16 cellular contexts compared by ENCODE assay signal in the genomic region with DNA sequence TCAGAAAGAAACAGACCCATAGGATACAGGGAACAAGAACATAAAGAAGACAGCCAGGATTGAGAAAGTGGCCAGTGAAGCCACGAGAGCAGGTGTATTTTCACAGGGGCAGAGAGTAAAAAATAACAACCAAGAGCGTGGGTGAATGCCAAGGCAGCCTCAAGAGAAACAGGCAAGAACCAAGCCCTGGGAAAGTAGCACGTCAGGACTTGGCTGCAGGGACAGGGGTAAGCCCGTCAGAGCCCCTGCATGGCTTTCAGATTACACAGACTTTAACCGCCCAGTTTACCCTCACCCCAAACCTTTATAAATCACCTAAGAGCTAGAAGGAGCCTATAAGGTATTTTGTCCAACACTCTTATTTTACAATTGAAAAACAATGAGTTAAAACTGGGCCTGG. TPM values are rescaled to one million over a fixed set of nuclear protein-coding genes. Genes with fewer than 3 reads are reported as not detected.
DNase-seq lines count a peak whose midpoint lies in the region; ATAC-seq, FAIRE-seq and TF ChIP-seq lines count a peak whose summit lies in the region.
"Had no signal": no experiment of that assay in that cellular context is flagged by ENCODE, and none has a peak within 500 bp of the region (broad histone marks: within the 10 kb centered on the region; RNA-seq: fewer than 3 reads in every experiment).

No MANE protein-coding gene starts in this region.

- H3K4me3 ChIP-seq in small intestine (ENCODE audit: low read depth in 1 of 2, low read length in 2 of 2) = no peak overlapping the region
- H3K4me3 ChIP-seq: lung, MG63, ovary had no signal

- no peaks in the 10 kb centered on the region for H3K27me3 ChIP-seq in CD4-positive, alpha-beta T cell (ENCODE audit: control insufficient read depth, insufficient read depth, low read length)
- no peaks in the 10 kb centered on the region for H3K27me3 ChIP-seq in small intestine (ENCODE audit: control insufficient read depth in 2 of 2, insufficient read depth in 2 of 2, low read length in 2 of 2)
- H3K27me3 ChIP-seq: esophagus squamous epithelium, MG63, ovary had no signal

- H3K36me3 ChIP-seq in small intestine (ENCODE audit: control insufficient read depth in 2 of 2, insufficient read depth in 2 of 2, low read length in 2 of 2) = no peaks in the 10 kb centered on the region
- H3K36me3 ChIP-seq: esophagus squamous epithelium, MG63, ovary had no signal

- intact Hi-C loops in CD4-positive, alpha-beta T cell (cut with DNase I, micrococcal nuclease) = loop anchor here (1.0 to 5.0 kb wide), 4 partner anchors 36 to 145 kb away; no protein-coding TSS in a partner anchor

- DNase-seq in CD4-positive, alpha-beta T cell = peak in 4 of 10 experiments; percentile 12 to 41 (median 30)
- peak; percentile 15 for DNase-seq in RPMI8226
- no peak for DNase-seq in activated naive CD8-positive, alpha-beta T cell treated with anti-CD3 and anti-CD28 coated beads, Interleukin-2, amount 10 ng/mL, durations not matched to agents 7 days and 5 days
- DNase-seq in myocyte (ENCODE audit: low read depth) = peak; percentile 90
- no peak for DNase-seq in SHP77 (lab: John Stamatoyannopoulos, UW)
- no peak for DNase-seq in small intestine
- DNase-seq: AML-193; central memory CD4-positive, alpha-beta T cell; esophagus squamous epithelium; MG63; ovary; SW 1271 had no signal

- TF ChIP-seq CTCF in CD4-positive, alpha-beta T cell (IDR thresholded peaks at IDR 0.05) = no peak

- H3K9me3 ChIP-seq in CD4-positive, alpha-beta T cell (ENCODE audit: control insufficient read depth, low read length) = no peaks in the 10 kb centered on the region
- no peaks in the 10 kb centered on the region for H3K9me3 ChIP-seq in small intestine (ENCODE audit: control insufficient read depth, low read depth)
- H3K9me3 ChIP-seq: ovary had no signal

- no peak for FAIRE-seq in small intestine (lab: Jason Lieb, UNC)
- FAIRE-seq: GM12892 had no signal

- H3K9me3 Mint-ChIP-seq in CD4-positive, alpha-beta T cell = peaks cover 5% of the 10 kb centered on the region
- peaks cover 7% of the 10 kb centered on the region for H3K9me3 Mint-ChIP-seq in activated naive CD8-positive, alpha-beta T cell treated with anti-CD3 and anti-CD28 coated beads, Interleukin-2, amount 10 ng/mL, durations not matched to agents 7 days and 5 days

- peaks cover 5% of the 10 kb centered on the region for H3K27me3 Mint-ChIP-seq in CD4-positive, alpha-beta T cell
- H3K27me3 Mint-ChIP-seq in activated naive CD8-positive, alpha-beta T cell treated with anti-CD3 and anti-CD28 coated beads, Interleukin-2, amount 10 ng/mL, durations not matched to agents 7 days and 5 days = no peaks in the 10 kb centered on the region

- peaks cover 62% of the 10 kb centered on the region for H3K36me3 Mint-ChIP-seq in CD4-positive, alpha-beta T cell (ENCODE audit: low read depth)
- H3K36me3 Mint-ChIP-seq in activated naive CD8-positive, alpha-beta T cell treated with anti-CD3 and anti-CD28 coated beads, Interleukin-2, amount 10 ng/mL, durations not matched to agents 7 days and 5 days = peaks cover 77% of the 10 kb centered on the region

- no peaks in the 10 kb centered on the region for H3K4me1 ChIP-seq in small intestine (ENCODE audit: control insufficient read depth in 2 of 2, insufficient read depth in 1 of 2, low read depth in 1 of 2, low read length in 1 of 2)

- WGBS in small intestine, 3 donors = 83 to 88% (median 87%) methylated on average over 5 of the region's 5 CpGs

- CTCF ChIA-PET in CD4-positive, alpha-beta T cell (lab: Charles Lee) = interaction anchor here (1.1 to 2.3 kb wide), 4 partner anchors 30 to 318 kb away, joined by 3 to 7 read pairs (median 5); no protein-coding TSS in a partner anchor

- POLR2A ChIA-PET in CD4-positive, alpha-beta T cell (lab: Charles Lee) = interaction anchor here (0.6 to 12.5 kb wide), 12 partner anchors 10 to 306 kb away, joined by 3 to 376 read pairs (median 42); partner anchors contain the start of gene ARL4C
- POLR2A ChIA-PET in activated naive CD8-positive, alpha-beta T cell treated with anti-CD3 and anti-CD28 coated beads, Interleukin-2, amount 10 ng/mL, durations not matched to agents 7 days and 5 days (lab: Charles Lee) = interaction anchor here (0.9 to 12.8 kb wide), 15 partner anchors 8 to 463 kb away, joined by 3 to 466 read pairs (median 10); partner anchors contain the start of gene ARL4C

- H3K4me1 Mint-ChIP-seq in CD4-positive, alpha-beta T cell (ENCODE audit: low read depth) = peaks cover 87% of the 10 kb centered on the region
- peaks cover 65% of the 10 kb centered on the region for H3K4me1 Mint-ChIP-seq in activated naive CD8-positive, alpha-beta T cell treated with anti-CD3 and anti-CD28 coated beads, Interleukin-2, amount 10 ng/mL, durations not matched to agents 7 days and 5 days

- H3K4me3 Mint-ChIP-seq in CD4-positive, alpha-beta T cell = peak overlapping the region; percentile 89
- peak overlapping the region; percentile 91 for H3K4me3 Mint-ChIP-seq in activated naive CD8-positive, alpha-beta T cell treated with anti-CD3 and anti-CD28 coated beads, Interleukin-2, amount 10 ng/mL, durations not matched to agents 7 days and 5 days

- peak; percentile 29 for ATAC-seq in CD4-positive, alpha-beta T cell (ENCODE audit: poor library complexity)
- ATAC-seq in activated naive CD8-positive, alpha-beta T cell treated with anti-CD3 and anti-CD28 coated beads, Interleukin-2, amount 10 ng/mL, durations not matched to agents 7 days and 5 days (ENCODE audit: low read depth) = peak; percentile 15
- ATAC-seq in HG02610 (IDR thresholded peaks at IDR 0.05; ENCODE audit: unreplicated experiment) (no peak), GM21737 (IDR thresholded peaks at IDR 0.05; ENCODE audit: unreplicated experiment) (no peak)

- peak overlapping the region; percentile 93 for H3K27ac ChIP-seq in CD4-positive, alpha-beta T cell (ENCODE audit: low read depth, low read length)
- H3K27ac ChIP-seq in small intestine (ENCODE audit: low read depth in 1 of 2, low read length in 1 of 2) = no peak overlapping the region
- H3K27ac ChIP-seq: ovary had no signal

- H3K27ac Mint-ChIP-seq in CD4-positive, alpha-beta T cell = peak overlapping the region; percentile 92
- peak overlapping the region; percentile 90 for H3K27ac Mint-ChIP-seq in activated naive CD8-positive, alpha-beta T cell treated with anti-CD3 and anti-CD28 coated beads, Interleukin-2, amount 10 ng/mL, durations not matched to agents 7 days and 5 days

RNA-seq across cellular contexts. Expression of gene ARL4C, which starts 43.7 kb away (rescaled TPM):
- 100 to 1,000 TPM; 469 to 471 TPM for total RNA-seq in CD4-positive, alpha-beta T cell
- 100 to 1,000 TPM; 210 to 214 TPM for total RNA-seq in activated naive CD8-positive, alpha-beta T cell treated with anti-CD3 and anti-CD28 coated beads, Interleukin-2, amount 10 ng/mL, durations not matched to agents 7 days and 5 days
- 27.7 and 32.9 TPM in 2 replicates for total RNA-seq in myocyte
- 59.0 TPM for polyA plus RNA-seq in myocyte (2012)
- polyA plus RNA-seq in small intestine = 1 to 10 TPM; 1.3 to 6.3 (median 4.3) TPM

Comparison
In these comparisons a context has a peak if more than half of its experiments do, and no peak if none do; other contexts are left out.
1. ATAC-seq: peak in CD4-positive, alpha-beta T cell (single experiment) and activated naive CD8-positive, alpha-beta T cell treated with anti-CD3 and anti-CD28 coated beads, Interleukin-2, amount 10 ng/mL, durations not matched to agents 7 days and 5 days (single experiment); none in HG02610 (single experiment) and GM21737 (single experiment).
2. DNase-seq: peak in RPMI8226 (single experiment) and myocyte (single experiment); none in activated naive CD8-positive, alpha-beta T cell treated with anti-CD3 and anti-CD28 coated beads, Interleukin-2, amount 10 ng/mL, durations not matched to agents 7 days and 5 days (single experiment), SHP77 (0 of 2) and small intestine (single experiment).